8 cellular contexts compared by ENCODE assay signal in genomic region chr4:122309988-122310626, GRCh38.
DNase-seq lines count a peak whose midpoint lies in the region; ATAC-seq and TF ChIP-seq lines count a peak whose summit lies in the region.

No MANE protein-coding gene starts in this region.

- H3K4me2 ChIP-seq in H9 (ENCODE audit: insufficient read depth, insufficient read length, low read length) = no peak overlapping the region

- WGBS in H9 (ENCODE audit: extremely low coverage, insufficient read length, low lambda C conversion rate) = no CpG with 5 or more reads among the region's 3 CpGs

- H3K4me3 Mint-ChIP-seq in H9 = no peak overlapping the region

- H3K27ac Mint-ChIP-seq in H9 = no peak overlapping the region; a peak in 1 of 7 replicates

- H3K18ac ChIP-seq in H9 (ENCODE audit: insufficient read length, low read depth, low read length) = no peak overlapping the region

- peaks cover 0 to 7% (median 0%) of the 10 kb centered on the region in 3 experiments; a peak in 3 of 7 replicates for H3K36me3 Mint-ChIP-seq in H9 (ENCODE audit: insufficient read depth in 1 of 3, low read depth in 3 of 3)

- H2BK20ac ChIP-seq in H9 (ENCODE audit: low read depth, low read length, poor library complexity, severe bottlenecking) = no peak overlapping the region

- H3K9ac ChIP-seq in H9 (ENCODE audit: extremely low read depth, insufficient read length, low read length) = no peak overlapping the region

- H3K4me1 Mint-ChIP-seq in H9 = 0 out of 4 replicates have a peak, but pooled peaks cover 0 to 2% of the 10 kb centered on the region in 2 experiments

- H2BK5ac ChIP-seq in H9 (ENCODE audit: insufficient read length, low read length) = no peak overlapping the region

- no peak overlapping the region for H2AFZ ChIP-seq in H9 (ENCODE audit: low read length)

- DNase-seq in AG09319 (ENCODE audit: extremely low read depth, low read depth) = no peak
- DNase-seq in H9 = no peak
- DNase-seq in SW480 (ENCODE audit: low spot score) = peak; percentile 1
- peak; percentile 43 for DNase-seq in inferior parietal cortex (ENCODE audit: extremely low spot score)
- no peak for DNase-seq in SHP77 (lab: John Stamatoyannopoulos, UW)
- no peak for DNase-seq in NCI-H1436 treated with DMSO at 0.1 percent for 48 hours (lab: John Stamatoyannopoulos, UW)

- H4K20me1 ChIP-seq in H9 (ENCODE audit: control insufficient read depth, insufficient read depth, insufficient read length) = no peaks in the 10 kb centered on the region

- no peak overlapping the region for H2AK5ac ChIP-seq in H9 (ENCODE audit: insufficient read length, low read length)

- no peaks in the 10 kb centered on the region for H3K4me1 ChIP-seq in H9 (ENCODE audit: insufficient read depth, low read length)

- no peak overlapping the region for H3K56ac ChIP-seq in H9 (ENCODE audit: insufficient read length, low read depth, low read length)

- H2BK15ac ChIP-seq in H9 (ENCODE audit: low read depth, low read length) = no peak overlapping the region

- no peaks in the 10 kb centered on the region for H3K23me2 ChIP-seq in H9 (ENCODE audit: insufficient read length, low read depth, low read length, poor library complexity, severe bottlenecking)

- TF ChIP-seq CTCF in AG09319 (IDR thresholded peaks at IDR 0.05; ENCODE audit: low read depth, low read length) (peak; percentile 42), H9 (conservative IDR thresholded peaks at IDR 0.05) (peak; percentile 77)

- H3K27me3 ChIP-seq in H9 (ENCODE audit: insufficient read depth, low read length) = no peaks in the 10 kb centered on the region

- no peak overlapping the region for H2BK12ac ChIP-seq in H9 (ENCODE audit: insufficient read length, low read depth, low read length)

- H3K27ac ChIP-seq in H9 (ENCODE audit: insufficient read length, low read depth, low read length) = no peak overlapping the region

- H3T11ph ChIP-seq in H9 (ENCODE audit: low read length) = no peak overlapping the region

- H3K9me3 ChIP-seq in H9 (ENCODE audit: control insufficient read depth, low read depth, low read length) = no peaks in the 10 kb centered on the region

- H3K79me1 ChIP-seq in H9 (ENCODE audit: insufficient read depth, low read depth, low read length, poor library complexity, severe bottlenecking) = no peaks in the 10 kb centered on the region

- ATAC-seq in GM18873 (IDR thresholded peaks at IDR 0.05; ENCODE audit: low FRiP score, unreplicated experiment) (no peak), HG03139 (IDR thresholded peaks at IDR 0.05; ENCODE audit: unreplicated experiment) (no peak)

- H3K79me2 ChIP-seq in H9 (ENCODE audit: insufficient read depth, low read length) = no peaks in the 10 kb centered on the region

- no peak overlapping the region for H2BK120ac ChIP-seq in H9 (ENCODE audit: low read depth, low read length, poor library complexity, severe bottlenecking)

- H4K91ac ChIP-seq in H9 (ENCODE audit: insufficient read length, low read depth, low read length) = no peak overlapping the region

- H3K23ac ChIP-seq in H9 (ENCODE audit: insufficient read length, low read depth, low read length) = no peak overlapping the region

- no peaks in the 10 kb centered on the region for H3K9me3 Mint-ChIP-seq in H9

- H3K4ac ChIP-seq in H9 (ENCODE audit: low read depth, low read length) = no peak overlapping the region

- H3K14ac ChIP-seq in H9 (ENCODE audit: insufficient read depth, low read length) = no peak overlapping the region

- no peak overlapping the region for H4K8ac ChIP-seq in H9 (replicated peaks; ENCODE audit: insufficient read length, low read depth, low read length)

- H4K5ac ChIP-seq in H9 (ENCODE audit: insufficient read length, low read depth, low read length) = no peak overlapping the region

- H3K27me3 Mint-ChIP-seq in H9 (ENCODE audit: low read depth) = no peaks in the 10 kb centered on the region

Comparison
In these comparisons a context has a peak if more than half of its experiments do, and no peak if none do; other contexts are left out.
1. DNase-seq: peak in SW480 (single experiment) and inferior parietal cortex (single experiment); none in AG09319 (single experiment), H9 (single experiment), SHP77 (0 of 2) and NCI-H1436 treated with DMSO at 0.1 percent for 48 hours (single experiment).